ENCODE assay signal across 16 cellular contexts in genomic region chr1:48875736-48876135, GRCh38.
DNase-seq lines count a peak whose midpoint lies in the region; ATAC-seq and TF ChIP-seq lines count a peak whose summit lies in the region.
"Had no signal": no experiment of that assay in that cellular context is flagged by ENCODE, and none has a peak within 500 bp of the region (broad histone marks: within the 10 kb centered on the region; RNA-seq: fewer than 3 reads in every experiment).

No MANE protein-coding gene starts in this region.

- no peaks in the 10 kb centered on the region for H3K36me3 ChIP-seq in smooth muscle cell (ENCODE audit: low read depth)

- no peaks in the 10 kb centered on the region for H3K79me2 ChIP-seq in smooth muscle cell (ENCODE audit: low read depth)

- WGBS in smooth muscle cell (ENCODE audit: low lambda C conversion rate): 47% methylated on average over 4 of the region's 4 CpGs

- H3K4me3 ChIP-seq in smooth muscle cell: no peak overlapping the region

- H3K9me3 ChIP-seq in smooth muscle cell (replicated peaks; ENCODE audit: low read depth): no peaks in the 10 kb centered on the region
- H3K9me3 ChIP-seq: Caco-2 had no signal

- no peak for TF ChIP-seq CTCF in smooth muscle cell (IDR thresholded peaks at IDR 0.05; ENCODE audit: borderline replicate concordance, insufficient read depth, poor library complexity, severe bottlenecking)

- peak overlapping the region; percentile 68 for H3K4me2 ChIP-seq in smooth muscle cell

- H3K27me3 ChIP-seq in smooth muscle cell (ENCODE audit: low read depth): no peaks in the 10 kb centered on the region

- H2AFZ ChIP-seq in smooth muscle cell (ENCODE audit: low read depth): no peak overlapping the region

- peak; percentile 22 for DNase-seq in NCI-H2107 treated with DMSO at 0.1 percent for 48 hours (lab: John Stamatoyannopoulos, UW; ENCODE audit: unreplicated experiment)
- no peak for DNase-seq in NCI-H2107 (lab: John Stamatoyannopoulos, UW)
- peak; percentile 65 for DNase-seq in NCI-H2171 treated with DMSO at 0.1 percent for 48 hours (lab: John Stamatoyannopoulos, UW)
- no peak for DNase-seq in epithelial cell of prostate (ENCODE audit: low read depth, low spot score)
- no peak for DNase-seq in smooth muscle cell (lab: John Stamatoyannopoulos, UW; ENCODE audit: unreplicated experiment)
- DNase-seq in stimulated activated CD4-positive, alpha-beta T cell treated with anti-CD3 and anti-CD28 coated beads, Interleukin-15, amount 100 ng/mL, for 24 hours: no peak
- DNase-seq in stimulated activated CD4-positive, alpha-beta T cell treated with anti-CD3 and anti-CD28 coated beads, Interleukin-4, amount 100 ng/mL, for 4 hours: no peak
- DNase-seq: Caco-2, DMS53, KBM-7, NCI-H1092, NCI-H2081, NCI-H510A, SIG-M5 had no signal

- H3K9ac ChIP-seq in smooth muscle cell (ENCODE audit: low read depth): no peak overlapping the region

- H3F3A ChIP-seq in smooth muscle cell (ENCODE audit: low read depth): peaks cover 26% of the 10 kb centered on the region

- ATAC-seq in GM21528 (IDR thresholded peaks at IDR 0.05; ENCODE audit: low FRiP score, unreplicated experiment): no peak

- H3K27ac ChIP-seq in epithelial cell of prostate (peak overlapping the region; percentile 30), smooth muscle cell (ENCODE audit: low read depth) (peak overlapping the region; percentile 72)
- H3K27ac ChIP-seq: HL-60 had no signal

- H3K4me1 ChIP-seq in smooth muscle cell (ENCODE audit: low read depth): peaks cover 32% of the 10 kb centered on the region
- H3K4me1 ChIP-seq: Caco-2 had no signal

- no peaks in the 10 kb centered on the region for H4K20me1 ChIP-seq in smooth muscle cell (ENCODE audit: low read depth)

Comparison
In these comparisons a context has a peak if more than half of its experiments do, and no peak if none do; other contexts are left out.
1. DNase-seq: peak in NCI-H2107 treated with DMSO at 0.1 percent for 48 hours (single experiment) and NCI-H2171 treated with DMSO at 0.1 percent for 48 hours (single experiment); none in NCI-H2107 (single experiment), epithelial cell of prostate (single experiment), smooth muscle cell (single experiment), stimulated activated CD4-positive, alpha-beta T cell treated with anti-CD3 and anti-CD28 coated beads, Interleukin-15, amount 100 ng/mL, for 24 hours (single experiment) and stimulated activated CD4-positive, alpha-beta T cell treated with anti-CD3 and anti-CD28 coated beads, Interleukin-4, amount 100 ng/mL, for 4 hours (0 of 2).